Comparison of ENCODE assay signal across 1 cellular context in genomic region chr6:87583822-87584221, GRCh38.
A peak's percentile ranks its signal among the peaks of the same experiment; 100 is the strongest.
TF ChIP-seq lines count a peak whose summit lies in the region.

No MANE protein-coding gene starts in this region.

TF ChIP-seq in HepG2, 621 proteins besides CTCF, POLR2A, EP300 and RAD21 (continued from another document and continues in another):
- TF ChIP-seq ATF5 (CRISPR knock-in tag; IDR thresholded peaks at IDR 0.05; ENCODE audit: low read depth) (no peak), ZNF576 (CRISPR knock-in tag; IDR thresholded peaks at IDR 0.05) (no peak), BCL6 (CRISPR knock-in tag; IDR thresholded peaks at IDR 0.05) (peak; percentile 90), ZNF850 (CRISPR knock-in tag; conservative IDR thresholded peaks at IDR 0.05) (no peak), ZNF768 (CRISPR knock-in tag; IDR thresholded peaks at IDR 0.05) (no peak), TRAFD1 (CRISPR knock-in tag; IDR thresholded peaks at IDR 0.05; ENCODE audit: borderline replicate concordance) (no peak), NFKBIZ (CRISPR knock-in tag; IDR thresholded peaks at IDR 0.05) (0 out of 2 replicates have a peak, but pooled peaks have one; percentile 22), ISL2 (CRISPR knock-in tag; IDR thresholded peaks at IDR 0.05) (peak; percentile 95), RBFOX2 (IDR thresholded peaks at IDR 0.05; ENCODE audit: low read depth, low read length) (no peak), ATM (IDR thresholded peaks at IDR 0.05; ENCODE audit: borderline replicate concordance) (no peak), ZNF639 (CRISPR knock-in tag; conservative IDR thresholded peaks at IDR 0.05) (no peak), SMC3 (IDR thresholded peaks at IDR 0.05; ENCODE audit: low read length) (no peak), ASH2L (IDR thresholded peaks at IDR 0.05; ENCODE audit: insufficient read length, low read depth, low read length) (peak; percentile 51), SPEN (CRISPR knock-in tag; IDR thresholded peaks at IDR 0.05; ENCODE audit: low read depth) (no peak), CREB3 (CRISPR knock-in tag; IDR thresholded peaks at IDR 0.05) (no peak), TEAD3 (CRISPR knock-in tag; optimal IDR thresholded peaks at IDR 0.05; ENCODE audit: borderline replicate concordance) (peak; percentile 52), ZNF484 (CRISPR knock-in tag; IDR thresholded peaks at IDR 0.05; ENCODE audit: borderline replicate concordance, low read depth) (no peak), ZSCAN31 (CRISPR knock-in tag; IDR thresholded peaks at IDR 0.05; ENCODE audit: low read depth) (no peak), POGZ (CRISPR knock-in tag; IDR thresholded peaks at IDR 0.05) (0 out of 2 replicates have a peak, but pooled peaks have one; percentile 59), NFRKB (IDR thresholded peaks at IDR 0.05) (no peak), ZNF224 (CRISPR knock-in tag; IDR thresholded peaks at IDR 0.05) (no peak), SP5 (CRISPR knock-in tag; IDR thresholded peaks at IDR 0.05; ENCODE audit: borderline replicate concordance, low read depth) (peak; percentile 19; the same call in 1 of the 2 replicates), ZNF879 (CRISPR knock-in tag; IDR thresholded peaks at IDR 0.05) (no peak), ZNF280B (CRISPR knock-in tag; IDR thresholded peaks at IDR 0.05; ENCODE audit: borderline replicate concordance) (no peak), ZNF292 (CRISPR knock-in tag; IDR thresholded peaks at IDR 0.05; ENCODE audit: borderline replicate concordance, low read depth) (no peak), FOXK1 (CRISPR knock-in tag; IDR thresholded peaks at IDR 0.05; ENCODE audit: borderline replicate concordance, low read depth) (peak; percentile 82; the same call in 1 of the 2 replicates), MED1 (CRISPR knock-in tag; IDR thresholded peaks at IDR 0.05) (peak; percentile 76), TCF12 (IDR thresholded peaks at IDR 0.05) (no peak), TCF12 (CRISPR knock-in tag; IDR thresholded peaks at IDR 0.05) (no peak), PHF21A (CRISPR knock-in tag; IDR thresholded peaks at IDR 0.05) (0 out of 2 replicates have a peak, but pooled peaks have one; percentile 40), ZNF577 (CRISPR knock-in tag; IDR thresholded peaks at IDR 0.05; ENCODE audit: borderline replicate concordance, low read depth) (no peak), IRX3 (CRISPR knock-in tag; IDR thresholded peaks at IDR 0.05; ENCODE audit: borderline replicate concordance, low read depth) (no peak), MBD4 (IDR thresholded peaks at IDR 0.05; ENCODE audit: borderline replicate concordance, low read length) (no peak), ZBTB7B (CRISPR knock-in tag; IDR thresholded peaks at IDR 0.05) (no peak), ZKSCAN8 (CRISPR knock-in tag; IDR thresholded peaks at IDR 0.05; ENCODE audit: borderline replicate concordance) (peak; percentile 45; the same call in 1 of the 2 replicates), ZNF451 (CRISPR knock-in tag; IDR thresholded peaks at IDR 0.05) (no peak), MATR3 (CRISPR knock-in tag; IDR thresholded peaks at IDR 0.05) (no peak), NR2C2 (CRISPR knock-in tag; IDR thresholded peaks at IDR 0.05; ENCODE audit: borderline replicate concordance) (peak; percentile 43; the same call in 1 of the 2 replicates), SALL1 (CRISPR knock-in tag; IDR thresholded peaks at IDR 0.05) (peak; percentile 45; the same call in 1 of the 2 replicates), MTF2 (CRISPR knock-in tag; IDR thresholded peaks at IDR 0.05; ENCODE audit: borderline replicate concordance) (no peak), MXD4 (CRISPR knock-in tag; IDR thresholded peaks at IDR 0.05) (no peak), ADNP (CRISPR knock-in tag; IDR thresholded peaks at IDR 0.05) (no peak), MIER3 (CRISPR knock-in tag; IDR thresholded peaks at IDR 0.05; ENCODE audit: borderline replicate concordance) (no peak), BORCS8-MEF2B (CRISPR knock-in tag; IDR thresholded peaks at IDR 0.05) (no peak), FLYWCH1 (CRISPR knock-in tag; IDR thresholded peaks at IDR 0.05) (no peak), CHD4 (IDR thresholded peaks at IDR 0.05; ENCODE audit: borderline replicate concordance, low read length) (no peak), BRD4 (CRISPR knock-in tag; IDR thresholded peaks at IDR 0.05) (no peak), KMT2B (CRISPR knock-in tag; IDR thresholded peaks at IDR 0.05) (peak; percentile 58; the same call in 1 of the 2 replicates), TRIM22 (IDR thresholded peaks at IDR 0.05) (no peak), BRCA1 (CRISPR knock-in tag; IDR thresholded peaks at IDR 0.05) (no peak), RNF2 (conservative IDR thresholded peaks at IDR 0.05; ENCODE audit: low read depth) (no peak), ATF2 (CRISPR knock-in tag; IDR thresholded peaks at IDR 0.05) (peak; percentile 39; the same call in 1 of the 2 replicates), TGIF2 (CRISPR knock-in tag; IDR thresholded peaks at IDR 0.05) (no peak), ATF1 (CRISPR knock-in tag; IDR thresholded peaks at IDR 0.05) (no peak), ATF7-NPFF (CRISPR knock-in tag; IDR thresholded peaks at IDR 0.05; ENCODE audit: low read depth) (no peak), HIC2 (CRISPR knock-in tag; IDR thresholded peaks at IDR 0.05; ENCODE audit: low read depth) (no peak), ZFYVE20 (CRISPR knock-in tag; IDR thresholded peaks at IDR 0.05; ENCODE audit: borderline replicate concordance, low read depth) (no peak), TBX2 (CRISPR knock-in tag; IDR thresholded peaks at IDR 0.05; ENCODE audit: borderline replicate concordance) (peak; percentile 59; the same call in 1 of the 2 replicates), BCLAF1 (IDR thresholded peaks at IDR 0.05) (no peak), ZNF282 (IDR thresholded peaks at IDR 0.05; ENCODE audit: partially characterized antibody) (no peak), CC2D1A (CRISPR knock-in tag; IDR thresholded peaks at IDR 0.05) (no peak), DPF2 (CRISPR knock-in tag; IDR thresholded peaks at IDR 0.05; ENCODE audit: borderline replicate concordance, low read depth) (0 out of 2 replicates have a peak, but pooled peaks have one; percentile 24), TBP (CRISPR knock-in tag; IDR thresholded peaks at IDR 0.05) (no peak)
